10 cellular contexts compared by ENCODE assay signal in genomic region chr1:92834617-92835016, GRCh38. TPM values are rescaled to one million over a fixed set of nuclear protein-coding genes. Genes with fewer than 3 reads are reported as not detected.
DNase-seq lines count a peak whose midpoint lies in the region; ATAC-seq, FAIRE-seq and TF ChIP-seq lines count a peak whose summit lies in the region.
"Had no signal": no experiment of that assay in that cellular context is flagged by ENCODE, and none has a peak within 500 bp of the region (broad histone marks: within the 10 kb centered on the region; RNA-seq: fewer than 3 reads in every experiment).

No MANE protein-coding gene starts in this region.

- peak overlapping the region; percentile 98 to 100 (median 99) for H3K27ac Mint-ChIP-seq in CD4-positive, alpha-beta memory T cell
- H3K27ac Mint-ChIP-seq in naive B cell: peak overlapping the region; percentile 2 to 98 (median 57)

- peak overlapping the region; percentile 98 to 100 (median 100) for H3K4me3 Mint-ChIP-seq in CD4-positive, alpha-beta memory T cell
- H3K4me3 Mint-ChIP-seq in naive B cell: peak overlapping the region in 5 of 8 donors; percentile 3 to 100 (median 25)

- H3K36me3 Mint-ChIP-seq in CD4-positive, alpha-beta memory T cell: peaks cover 49 to 79% of the 10 kb centered on the region in 2 donors
- peaks cover 16 to 18% of the 10 kb centered on the region in 2 donors for H3K36me3 Mint-ChIP-seq in naive B cell

- H4K8ac ChIP-seq in IMR-90 (ENCODE audit: low read depth in 2 of 2, low read length in 2 of 2): no peak overlapping the region

- H3K4me2 ChIP-seq in IMR-90 (ENCODE audit: low read depth, low read length) (no peak overlapping the region; the same call in 1 of the 2 replicates), K562 (ENCODE audit: insufficient read depth, low read length) (peak overlapping the region; percentile 99)

- H3K18ac ChIP-seq in IMR-90 (ENCODE audit: low read depth, low read length): no peak overlapping the region

- H2BK20ac ChIP-seq in IMR-90 (ENCODE audit: low read depth, low read length): no peak overlapping the region

- peaks cover 73% of the 10 kb centered on the region for H3K4me1 ChIP-seq in CD4-positive, alpha-beta memory T cell (ENCODE audit: insufficient read depth, low read length)
- H3K4me1 ChIP-seq in IMR-90 (ENCODE audit: control insufficient read depth, insufficient read depth, low read length) (peaks cover 7% of the 10 kb centered on the region), K562 (replicated peaks in 1 of 2; ENCODE audit: control insufficient read depth in 2 of 2, insufficient read depth in 2 of 2, low read length in 2 of 2) (peaks cover 6 to 18% of the 10 kb centered on the region in 2 experiments; a peak in 3 of 5 replicates)

- no peak overlapping the region for H2BK15ac ChIP-seq in IMR-90 (ENCODE audit: low read depth, low read length)

- H3K36me3 ChIP-seq in CD4-positive, alpha-beta memory T cell (ENCODE audit: insufficient read depth, low read length): peaks cover 46% of the 10 kb centered on the region
- H3K36me3 ChIP-seq in IMR-90 (ENCODE audit: control insufficient read depth, insufficient read depth, low read length) (peaks cover 32% of the 10 kb centered on the region), K562 (ENCODE audit: control insufficient read depth, insufficient read depth, low read length) (peaks cover 75% of the 10 kb centered on the region)

- no peak overlapping the region for H2AK5ac ChIP-seq in IMR-90 (ENCODE audit: low read depth, low read length)

- WGBS in IMR-90 (ENCODE audit: extremely low coverage in 2 of 2, insufficient read length in 1 of 2), 2 experiments: no CpG with 5 or more reads among the region's 5 CpGs
- WGBS in K562 (ENCODE audit: insufficient coverage, low coverage, missing lambda C conversion rate): 84% methylated on average over 5 of the region's 5 CpGs

- no peaks in the 10 kb centered on the region for H3K9me3 ChIP-seq in CD4-positive, alpha-beta memory T cell (ENCODE audit: control insufficient read depth in 1 of 2, low read length in 2 of 2)
- H3K9me3 ChIP-seq in IMR-90 (ENCODE audit: control insufficient read depth, insufficient read depth, low read length): no peaks in the 10 kb centered on the region
- no peaks in the 10 kb centered on the region for H3K9me3 ChIP-seq in K562 (replicated peaks; ENCODE audit: control insufficient read depth, insufficient read depth, low read depth, low read length)

- no peak for FAIRE-seq in K562 (lab: Jason Lieb, UNC)

- H3K9ac ChIP-seq in IMR-90 (ENCODE audit: low read depth, low read length) (peak overlapping the region; percentile 19; the same call in 1 of the 2 replicates), K562 (ENCODE audit: insufficient read depth in 1 of 2, low read depth in 2 of 2, low read length in 2 of 2) (peak overlapping the region in 1 of 2 experiments; percentile 96; a peak in 1 of 4 replicates)

- peaks cover 0 to 38% of the 10 kb centered on the region in 2 experiments; a peak in 2 of 4 replicates for H3K79me1 ChIP-seq in IMR-90 (ENCODE audit: low read depth in 1 of 2, low read length in 2 of 2)

- no peak overlapping the region for H2BK120ac ChIP-seq in IMR-90 (ENCODE audit: low read depth, low read length)

- POLR2A ChIA-PET in CD4-positive, alpha-beta memory T cell (lab: Charles Lee; ENCODE audit: partially characterized antibody): interaction anchor here (1.4 to 2.0 kb wide), 2 partner anchors 126 to 127 kb away, joined by 4 to 7 read pairs; partner anchors contain the start of gene DIPK1A
- POLR2A ChIA-PET in IMR-90 (lab: Charles Lee; ENCODE audit: unreplicated experiment) (no interaction called here), K562 (lab: Yijun Ruan, JAX) (interaction anchor here (0.6 to 2.2 kb wide), 8 partner anchors 9 to 231 kb away, joined by 3 to 12 read pairs (median 4); no protein-coding TSS in a partner anchor)

- no peak for ATAC-seq in IMR-90 (ENCODE audit: low read depth)
- no peak for ATAC-seq in K562
- ATAC-seq in naive B cell (ENCODE audit: low read depth in 2 of 2): no peak
- no peak for ATAC-seq in GM18873 (IDR thresholded peaks at IDR 0.05; ENCODE audit: low FRiP score, unreplicated experiment)

- TF ChIP-seq CTCF in IMR-90 (conservative IDR thresholded peaks at IDR 0.05; ENCODE audit: low read depth, low read length) (no peak), K562 (IDR thresholded peaks at IDR 0.05 in 2 of 3, conservative IDR thresholded peaks at IDR 0.05 in 1 of 3; ENCODE audit: insufficient read depth in 2 of 3, low read depth in 1 of 3, low read length in 3 of 3) (no peak)

- no peak for TF ChIP-seq RAD21 in IMR-90 (IDR thresholded peaks at IDR 0.05; ENCODE audit: low read length)
- TF ChIP-seq RAD21 in K562 (CRISPR knock-in tag; conservative IDR thresholded peaks at IDR 0.05 in 1 of 2, IDR thresholded peaks at IDR 0.05 in 1 of 2): no peak

- peaks cover 0 to 1% of the 10 kb centered on the region in 2 donors for H3K27me3 Mint-ChIP-seq in CD4-positive, alpha-beta memory T cell
- H3K27me3 Mint-ChIP-seq in naive B cell: no peaks in the 10 kb centered on the region

- in situ Hi-C loops in IMR-90 (cut with MboI; ENCODE audit: low sequenced_read_pairs): no loop called here
- in situ Hi-C loops in K562 (cut with MboI): no loop called here

- H2AFZ ChIP-seq in IMR-90 (replicated peaks; ENCODE audit: low read length, poor library complexity) (no peak overlapping the region), K562 (ENCODE audit: low read depth, low read length) (no peak overlapping the region)

- H3K14ac ChIP-seq in IMR-90 (replicated peaks; ENCODE audit: low read depth, low read length): no peak overlapping the region

- no peak overlapping the region for H4K91ac ChIP-seq in IMR-90 (ENCODE audit: insufficient read depth, low read depth, low read length)

- no peaks in the 10 kb centered on the region for H3K27me3 ChIP-seq in CD4-positive, alpha-beta memory T cell (ENCODE audit: insufficient read depth, low read length)
- no peaks in the 10 kb centered on the region for H3K27me3 ChIP-seq in IMR-90 (ENCODE audit: control insufficient read depth, insufficient read depth, low read length)
- H3K27me3 ChIP-seq in K562 (ENCODE audit: control insufficient read depth in 2 of 2, insufficient read depth in 2 of 2, low read length in 2 of 2): no peaks in the 10 kb centered on the region

- no peak overlapping the region for H3K56ac ChIP-seq in IMR-90 (ENCODE audit: extremely low read depth, insufficient read depth, low read length)

- peaks cover 79% of the 10 kb centered on the region for H3K79me2 ChIP-seq in K562 (ENCODE audit: control insufficient read depth, insufficient read depth, low read length)

- intact Hi-C loops in CD4-positive, alpha-beta memory T cell (cut with micrococcal nuclease): loop anchor here (5.0 kb wide), 2 partner anchors 347 to 1013 kb away; partner anchors contain the start of gene GFI1
- intact Hi-C loops in IMR-90 (cut with micrococcal nuclease) (loop anchor here (5.0 to 10.0 kb wide), 4 partner anchors 87 to 1332 kb away; partner anchors contain the start of genes CDC7 and GFI1), K562 (cut with micrococcal nuclease) (loop anchor here (5.0 to 10.0 kb wide), 3 partner anchors 47 to 520 kb away; partner anchors contain the start of gene EVI5)

- peak overlapping the region; percentile 93 for H3K27ac ChIP-seq in CD4-positive, alpha-beta memory T cell (ENCODE audit: low read depth, low read length)
- H3K27ac ChIP-seq in IMR-90 (ENCODE audit: insufficient read depth, low read length) (no peak overlapping the region), K562 (ENCODE audit: extremely low read depth, low read depth, low read length) (no peak overlapping the region; the same call in 2 of the 3 replicates)

- CTCF ChIA-PET in CD4-positive, alpha-beta memory T cell (lab: Charles Lee; ENCODE audit: partially characterized antibody): no interaction called here
- CTCF ChIA-PET in IMR-90 (lab: Yijun Ruan, JAX): no interaction called here
- CTCF ChIA-PET in K562 (lab: Yijun Ruan, JAX; ENCODE audit: low intra/inter-chr PET ratio): no interaction called here

- H4K20me1 ChIP-seq in IMR-90 (ENCODE audit: insufficient read depth, low read length) (peaks cover 78% of the 10 kb centered on the region), K562 (replicated peaks; ENCODE audit: control insufficient read depth, insufficient read depth, low read length) (peaks cover 53% of the 10 kb centered on the region)

- H3K4me3 ChIP-seq in CD4-positive, alpha-beta memory T cell (ENCODE audit: low read length in 2 of 2): no peak overlapping the region
- H3K4me3 ChIP-seq in IMR-90 (ENCODE audit: insufficient read depth, low read depth, low read length) (no peak overlapping the region), K562 (peak overlapping the region; percentile 91; the same call in 1 of the 2 replicates)

- no peak overlapping the region for H2BK5ac ChIP-seq in IMR-90 (ENCODE audit: low read depth, low read length, poor library complexity, severe bottlenecking)

- no peak for DNase-seq in CD4-positive, alpha-beta memory T cell
- DNase-seq in IMR-90 (no peak), K562 (ENCODE audit: extremely low read depth in 1 of 4, low spot score in 3 of 4) (no peak), naive B cell (no peak), hepatic stellate cell (ENCODE audit: low spot score) (no peak), SK-N-DZ (ENCODE audit: low spot score) (no peak)
- no peak for DNase-seq in stimulated activated CD8-positive, alpha-beta memory T cell treated with anti-CD3 and anti-CD28 coated beads, Interleukin-4, amount 100 ng/mL, for 48 hours
- DNase-seq: activated CD4-positive, CD25-positive, alpha-beta regulatory T cell; NK-92 treated with Interleukin-12 subunit alpha and Interleukin-12 subunit beta, amount 100 ng/mL, for 24 hours had no signal

- no peak for TF ChIP-seq EP300 in K562 (IDR thresholded peaks at IDR 0.05; ENCODE audit: low read length)

- no peak overlapping the region for H3K4ac ChIP-seq in IMR-90 (ENCODE audit: low read depth, low read length)

- no peak overlapping the region for H2AK9ac ChIP-seq in IMR-90 (replicated peaks; ENCODE audit: low read depth, low read length, poor library complexity)

- H3K9me3 Mint-ChIP-seq in CD4-positive, alpha-beta memory T cell: peaks cover 0 to 3% (median 0%) of the 10 kb centered on the region in 8 donors
- no peaks in the 10 kb centered on the region for H3K9me3 Mint-ChIP-seq in naive B cell

- BruUV-seq in IMR-90 (replicated peaks; lab: Mats Ljungman, UMichigan) (no TSS peak), K562 (replicated peaks; lab: Mats Ljungman, UMichigan) (no TSS peak)

- dilution Hi-C loops in IMR-90 (cut with HindIII; ENCODE audit: low sequenced_read_pairs, unreplicated experiment): no loop called here

- no peak for TF ChIP-seq POLR2A in IMR-90 (IDR thresholded peaks at IDR 0.05; ENCODE audit: low read depth, low read length)
- no peak for TF ChIP-seq POLR2A in K562 (conservative IDR thresholded peaks at IDR 0.05)

- H3K9me1 ChIP-seq in IMR-90 (ENCODE audit: insufficient read depth, low read length) (0 out of 2 replicates have a peak, but pooled peaks cover 7% of the 10 kb centered on the region), K562 (ENCODE audit: control insufficient read depth, insufficient read depth, low read length) (peaks cover 5% of the 10 kb centered on the region)

- H3K23ac ChIP-seq in IMR-90 (ENCODE audit: low read depth, low read length): no peak overlapping the region

- H3K4me1 Mint-ChIP-seq in CD4-positive, alpha-beta memory T cell: peaks cover 56 to 81% (median 68%) of the 10 kb centered on the region in 4 donors
- peaks cover 40 to 71% (median 56%) of the 10 kb centered on the region in 3 donors for H3K4me1 Mint-ChIP-seq in naive B cell

- no peak overlapping the region for H4K5ac ChIP-seq in IMR-90 (ENCODE audit: low read depth, low read length)

RNA-seq across cellular contexts. Expression of gene RPL5, which starts 2.8 kb away (rescaled TPM):
- total RNA-seq in CD4-positive, alpha-beta memory T cell: 1,000 to 10,000 TPM; 1,501 to 1,588 TPM
- 1,000 to 10,000 TPM; 1,927 to 2,646 TPM for polyA plus RNA-seq in CD4-positive, alpha-beta memory T cell
- total RNA-seq in IMR-90 (2012; rRNA removed) (1,679 and 1,907 TPM in 2 replicates), K562 (2014; rRNA removed) (2,174 and 2,757 TPM in 2 replicates), K562 (2014; rRNA removed; fragmentation: Illumina TruSeq; extraction: Trizol) (2,454 and 2,710 TPM in 2 replicates), K562 (2015; rRNA removed; fragmentation: Illumina TruSeq; extraction: Trizol) (2,022 and 2,169 TPM in 2 replicates), K562 (2021) (1,467 and 1,545 TPM in 2 replicates)
- polyA plus RNA-seq in IMR-90 (2012; rRNA removed) (1,239 and 1,406 TPM in 2 replicates), K562 (2011; rRNA removed) (3,458 and 3,699 TPM in 2 replicates), K562 (2014; fragmentation: Illumina TruSeq; extraction: Trizol) (1,939 and 2,002 TPM in 2 replicates), K562 (2014; fragmentation: Nextera tagmentation; extraction: Ambion mirVana) (1,000 to 10,000 TPM; 4,024 to 4,252 TPM), K562 (2014; rRNA removed) (2,353 and 2,737 TPM in 2 replicates), naive B cell (ENCODE audit: low read depth in 6 of 6) (1,000 to 10,000 TPM; 1,555 to 2,814 (median 2,267) TPM)
- 609 and 629 TPM in 2 replicates for polyA plus RNA-seq in IMR-90 (2012; cell fraction: cytosol; rRNA removed)
- polyA plus RNA-seq in IMR-90 (2012; cell fraction: nucleus; rRNA removed; ENCODE audit: low replicate concordance): 99.4 and 681 TPM in 2 replicates
- 274 and 687 TPM in 2 replicates for total RNA-seq in K562 (2011; cell fraction: chromatin; rRNA removed; ENCODE audit: low replicate concordance)
- total RNA-seq in K562 (2011; cell fraction: nucleolus; rRNA removed): 312 and 315 TPM in 2 replicates
- 523 and 836 TPM in 2 replicates for total RNA-seq in K562 (2011; cell fraction: nucleoplasm; rRNA removed)
- polyA plus RNA-seq in K562 (2011; cell fraction: cytosol; rRNA removed): 1,347 and 2,415 TPM in 2 replicates
- 535 and 1,090 TPM in 2 replicates for polyA plus RNA-seq in K562 (2011; cell fraction: nucleus; rRNA removed)
- 2,779 and 3,498 TPM in 2 replicates for polyA plus RNA-seq in K562 (2012)
- polyA minus RNA-seq in K562 (2011; rRNA and poly(A)+ RNA removed): 2,372 and 2,380 TPM in 2 replicates
- 721 and 764 TPM in 2 replicates for polyA minus RNA-seq in K562 (2011; cell fraction: cytosol; rRNA and poly(A)+ RNA removed)
- 194 and 399 TPM in 2 replicates for polyA minus RNA-seq in K562 (2011; cell fraction: nucleus; rRNA and poly(A)+ RNA removed)
- 2,642 and 2,769 TPM in 2 replicates for polyA plus RNA-seq in SK-N-DZ (2014; cell fraction: cytosol; rRNA removed)
- 1,474 and 1,535 TPM in 2 replicates for polyA plus RNA-seq in SK-N-DZ (2014; cell fraction: nucleus; rRNA removed)

RNA-seq across cellular contexts. Expression of gene EVI5, which starts 49.7 kb away (rescaled TPM):
- total RNA-seq in CD4-positive, alpha-beta memory T cell: 1 to 10 TPM in 1 of 2 experiments, under 1 TPM in 1; 0.93 to 1.7 TPM
- polyA plus RNA-seq in CD4-positive, alpha-beta memory T cell: under 1 TPM; 0.16 to 0.21 TPM
- total RNA-seq in IMR-90 (2012; rRNA removed): 26.9 and 54.4 TPM in 2 replicates
- polyA plus RNA-seq in IMR-90 (2012; rRNA removed): 10.2 and 13.9 TPM in 2 replicates
- 2.6 and 3.4 TPM in 2 replicates for polyA plus RNA-seq in IMR-90 (2012; cell fraction: cytosol; rRNA removed)
- 1.7 and 10.9 TPM in 2 replicates for polyA plus RNA-seq in IMR-90 (2012; cell fraction: nucleus; rRNA removed; ENCODE audit: low replicate concordance)
- 14.6 and 66.4 TPM in 2 replicates for total RNA-seq in K562 (2011; cell fraction: chromatin; rRNA removed; ENCODE audit: low replicate concordance)
- total RNA-seq in K562 (2011; cell fraction: nucleolus; rRNA removed): 12.8 and 17.0 TPM in 2 replicates
- total RNA-seq in K562 (2011; cell fraction: nucleoplasm; rRNA removed): 17.1 and 20.8 TPM in 2 replicates
- 25.1 and 50.1 TPM in 2 replicates for total RNA-seq in K562 (2014; rRNA removed)
- 13.7 and 18.5 TPM in 2 replicates for total RNA-seq in K562 (2014; rRNA removed; fragmentation: Illumina TruSeq; extraction: Trizol)
- 18.3 and 18.4 TPM in 2 replicates for total RNA-seq in K562 (2015; rRNA removed; fragmentation: Illumina TruSeq; extraction: Trizol)
- 16.5 and 18.7 TPM in 2 replicates for total RNA-seq in K562 (2021)
- polyA plus RNA-seq in K562 (2011; rRNA removed): 4.9 and 6.3 TPM in 2 replicates
- 1.2 and 2.8 TPM in 2 replicates for polyA plus RNA-seq in K562 (2011; cell fraction: cytosol; rRNA removed)
- polyA plus RNA-seq in K562 (2011; cell fraction: nucleus; rRNA removed): 5.2 and 6.8 TPM in 2 replicates
- 2.6 and 2.9 TPM in 2 replicates for polyA plus RNA-seq in K562 (2012)
- 5.5 and 6.0 TPM in 2 replicates for polyA plus RNA-seq in K562 (2014; fragmentation: Illumina TruSeq; extraction: Trizol)
- 1 to 10 TPM; 1.7 to 4.8 TPM for polyA plus RNA-seq in K562 (2014; fragmentation: Nextera tagmentation; extraction: Ambion mirVana)
- 16.2 and 19.6 TPM in 2 replicates for polyA plus RNA-seq in K562 (2014; rRNA removed)
- 23.8 and 27.2 TPM in 2 replicates for polyA minus RNA-seq in K562 (2011; rRNA and poly(A)+ RNA removed)
- 11.1 and 13.0 TPM in 2 replicates for polyA minus RNA-seq in K562 (2011; cell fraction: cytosol; rRNA and poly(A)+ RNA removed)
- 21.0 and 32.9 TPM in 2 replicates for polyA minus RNA-seq in K562 (2011; cell fraction: nucleus; rRNA and poly(A)+ RNA removed)
- 10 to 100 TPM in 2 of 6 donors, 1 to 10 TPM in 4; 3.3 to 11.6 (median 9.0) TPM for polyA plus RNA-seq in naive B cell (ENCODE audit: low read depth in 6 of 6)
- polyA plus RNA-seq in SK-N-DZ (2014; cell fraction: cytosol; rRNA removed): 3.1 and 3.2 TPM in 2 replicates
- 2.2 and 2.3 TPM in 2 replicates for polyA plus RNA-seq in SK-N-DZ (2014; cell fraction: nucleus; rRNA removed)
